ENCODE assay signal across 27 cellular contexts in the genomic region with DNA sequence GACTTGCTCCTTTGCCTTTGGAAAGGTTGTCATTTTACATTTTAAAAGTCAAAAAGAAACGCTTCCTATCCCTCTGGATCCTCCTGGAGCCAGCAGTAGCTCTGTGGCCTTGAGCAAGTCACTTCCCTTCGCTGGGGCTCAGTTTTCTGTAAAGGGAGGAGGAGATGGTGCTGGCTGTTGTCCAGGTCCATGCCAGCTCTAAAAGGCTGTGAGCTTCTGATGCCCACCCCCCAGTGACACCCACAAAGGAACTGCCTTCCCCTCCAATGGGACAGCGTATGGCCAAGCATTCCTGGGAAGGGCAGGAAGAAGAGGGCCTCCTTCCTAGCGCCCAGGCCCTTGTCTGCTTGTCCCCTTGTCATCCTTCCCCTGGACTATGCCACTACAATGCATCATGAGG.
"Had no signal": no experiment of that assay in that cellular context is flagged by ENCODE, and none has a peak within 500 bp of the region (broad histone marks: within the 10 kb centered on the region; RNA-seq: fewer than 3 reads in every experiment).

No MANE protein-coding gene starts in this region.

- H3K27ac ChIP-seq: ascending aorta, breast epithelium, cardiac muscle cell, esophagus squamous epithelium, gastroesophageal sphincter had no signal

- ATAC-seq: activated CD4-positive, alpha-beta T cell treated with anti-CD3 and anti-CD28 coated beads for 36 hours; activated CD8-positive, alpha-beta memory T cell treated with anti-CD3 and anti-CD28 coated beads, Interleukin-2, amount 10 ng/mL, durations not matched to agents 7 days and 5 days; activated CD8-positive, alpha-beta T cell treated with anti-CD3 and anti-CD28 coated beads, Interleukin-2, amount 10 ng/mL, durations not matched to agents 7 days and 5 days; gastroesophageal sphincter had no signal

- H3K4me1 ChIP-seq: ascending aorta, breast epithelium had no signal

- H3K27me3 ChIP-seq: ascending aorta, breast epithelium, cardiac muscle cell had no signal

- H3K27ac Mint-ChIP-seq: activated CD4-positive, alpha-beta memory T cell treated with anti-CD3 and anti-CD28 coated beads for 36 hours; activated CD4-positive, alpha-beta T cell treated with anti-CD3 and anti-CD28 coated beads for 36 hours; activated CD4-positive, alpha-beta T cell treated with anti-CD3 and anti-CD28 coated beads, Interleukin-2, amount 10 ng/mL, durations not matched to agents 24 days and 14 days; activated CD8-positive, alpha-beta memory T cell treated with anti-CD3 and anti-CD28 coated beads, Interleukin-2, amount 10 ng/mL, durations not matched to agents 7 days and 5 days; activated CD8-positive, alpha-beta T cell treated with anti-CD3 and anti-CD28 coated beads, Interleukin-2, amount 10 ng/mL, durations not matched to agents 7 days and 5 days; activated naive CD4-positive, alpha-beta T cell treated with anti-CD3 and anti-CD28 coated beads for 36 hours; activated naive CD4-positive, alpha-beta T cell treated with anti-CD3 and anti-CD28 coated beads, Interleukin-2, amount 50 U/mL, for 24 hours; activated naive CD8-positive, alpha-beta T cell treated with anti-CD3 and anti-CD28 coated beads, Interleukin-2, amount 10 ng/mL, durations not matched to agents 7 days and 5 days; activated T-helper 1 cell treated with anti-CD3 and anti-CD28 coated beads, Interleukin-12 subunit alpha, Interleukin-12 subunit beta, Interleukin-2, Interleukin-4 antibody, amounts not matched to agents 30 ng/mL and 10 ng/mL and 1 ng/mL, durations not matched to agents 14 hours and 24 hours and 36 hours; activated T-helper 2 cell treated with anti-CD3 and anti-CD28 coated beads, Interferon-gamma antibody, Interleukin-2, Interleukin-4, amounts not matched to agents 10 μg/mL and 5 μg/mL and 100 μg/mL, durations not matched to agents 14 hours and 24 hours and 36 hours had no signal

- H3K4me3 ChIP-seq: ascending aorta, breast epithelium, cardiac muscle cell, esophagus squamous epithelium, gastroesophageal sphincter had no signal

- H3K36me3 Mint-ChIP-seq: activated CD4-positive, alpha-beta memory T cell treated with anti-CD3 and anti-CD28 coated beads for 36 hours; activated CD8-positive, alpha-beta memory T cell treated with anti-CD3 and anti-CD28 coated beads, Interleukin-2, amount 10 ng/mL, durations not matched to agents 7 days and 5 days; activated naive CD4-positive, alpha-beta T cell treated with anti-CD3 and anti-CD28 coated beads, Interleukin-2, amount 50 U/mL, for 24 hours; activated naive CD8-positive, alpha-beta T cell treated with anti-CD3 and anti-CD28 coated beads, Interleukin-2, amount 10 ng/mL, durations not matched to agents 7 days and 5 days; brain had no signal

- DNase-seq: activated CD4-positive, alpha-beta memory T cell treated with anti-CD3 and anti-CD28 coated beads for 36 hours; activated CD4-positive, alpha-beta T cell treated with anti-CD3 and anti-CD28 coated beads for 36 hours; activated CD4-positive, alpha-beta T cell treated with anti-CD3 and anti-CD28 coated beads, Interleukin-2, amount 10 ng/mL, durations not matched to agents 24 days and 14 days; activated CD4-positive, CD25-positive, alpha-beta regulatory T cell; activated CD4-positive, CD25-positive, alpha-beta regulatory T cell treated with anti-CD3 and anti-CD28 coated beads, Interleukin-2, amount 50 U/mL, for 72 hours; activated CD8-positive, alpha-beta memory T cell treated with anti-CD3 and anti-CD28 coated beads, Interleukin-2, amount 10 ng/mL, durations not matched to agents 7 days and 5 days; activated CD8-positive, alpha-beta memory T cell treated with anti-CD3 and anti-CD28 coated beads, Interleukin-2, amount 50 U/mL, for 4 hours; activated CD8-positive, alpha-beta T cell treated with anti-CD3 and anti-CD28 coated beads, Interleukin-2, amount 10 ng/mL, durations not matched to agents 7 days and 5 days; activated effector memory CD4-positive, alpha-beta T cell treated with anti-CD3 and anti-CD28 coated beads, Interleukin-2, amount 50 U/mL, for 16 hours; activated naive CD4-positive, alpha-beta T cell treated with anti-CD3 and anti-CD28 coated beads for 36 hours; activated naive CD8-positive, alpha-beta T cell treated with anti-CD3 and anti-CD28 coated beads, Interleukin-2, amount 10 ng/mL, durations not matched to agents 7 days and 5 days; activated T-cell treated with anti-CD3 and anti-CD28 coated beads, Interleukin-2, amount 50 U/mL, for 1 hour; activated T-cell treated with anti-CD3 and anti-CD28 coated beads, Interleukin-2, amount 50 U/mL, for 48 hours; effector memory CD4-positive, alpha-beta T cell; erythroblast; esophagus squamous epithelium; foreskin melanocyte; T-helper 2 cell had no signal

- H3K27me3 Mint-ChIP-seq: activated CD8-positive, alpha-beta memory T cell treated with anti-CD3 and anti-CD28 coated beads, Interleukin-2, amount 10 ng/mL, durations not matched to agents 7 days and 5 days had no signal

- H3K9me3 ChIP-seq: ascending aorta, breast epithelium, esophagus squamous epithelium, gastroesophageal sphincter had no signal

- H3K9me3 Mint-ChIP-seq: activated CD4-positive, alpha-beta memory T cell treated with anti-CD3 and anti-CD28 coated beads for 36 hours; activated CD4-positive, alpha-beta T cell treated with anti-CD3 and anti-CD28 coated beads, Interleukin-2, amount 10 ng/mL, durations not matched to agents 24 days and 14 days; activated naive CD4-positive, alpha-beta T cell treated with anti-CD3 and anti-CD28 coated beads for 36 hours; activated naive CD4-positive, alpha-beta T cell treated with anti-CD3 and anti-CD28 coated beads, Interleukin-2, amount 50 U/mL, for 24 hours; activated naive CD8-positive, alpha-beta T cell treated with anti-CD3 and anti-CD28 coated beads, Interleukin-2, amount 10 ng/mL, durations not matched to agents 7 days and 5 days; activated T-helper 1 cell treated with anti-CD3 and anti-CD28 coated beads, Interleukin-12 subunit alpha, Interleukin-12 subunit beta, Interleukin-2, Interleukin-4 antibody, amounts not matched to agents 30 ng/mL and 10 ng/mL and 1 ng/mL, durations not matched to agents 14 hours and 24 hours and 36 hours; activated T-helper 2 cell treated with anti-CD3 and anti-CD28 coated beads, Interferon-gamma antibody, Interleukin-2, Interleukin-4, amounts not matched to agents 10 μg/mL and 5 μg/mL and 100 μg/mL, durations not matched to agents 14 hours and 24 hours and 36 hours; brain; central memory CD8-positive, alpha-beta T cell had no signal

- H3K4me1 Mint-ChIP-seq: activated CD4-positive, alpha-beta T cell treated with anti-CD3 and anti-CD28 coated beads for 36 hours; activated CD4-positive, alpha-beta T cell treated with anti-CD3 and anti-CD28 coated beads, Interleukin-2, amount 10 ng/mL, durations not matched to agents 24 days and 14 days; activated CD8-positive, alpha-beta memory T cell treated with anti-CD3 and anti-CD28 coated beads, Interleukin-2, amount 10 ng/mL, durations not matched to agents 7 days and 5 days; activated naive CD4-positive, alpha-beta T cell treated with anti-CD3 and anti-CD28 coated beads, Interleukin-2, amount 50 U/mL, for 24 hours; activated naive CD8-positive, alpha-beta T cell treated with anti-CD3 and anti-CD28 coated beads, Interleukin-2, amount 10 ng/mL, durations not matched to agents 7 days and 5 days; central memory CD8-positive, alpha-beta T cell had no signal

- H3K36me3 ChIP-seq: ascending aorta, breast epithelium, cardiac muscle cell, esophagus squamous epithelium, gastroesophageal sphincter had no signal

- H3K4me3 Mint-ChIP-seq: activated CD4-positive, alpha-beta memory T cell treated with anti-CD3 and anti-CD28 coated beads for 36 hours; activated CD4-positive, alpha-beta T cell treated with anti-CD3 and anti-CD28 coated beads for 36 hours; activated CD4-positive, alpha-beta T cell treated with anti-CD3 and anti-CD28 coated beads, Interleukin-2, amount 10 ng/mL, durations not matched to agents 24 days and 14 days; activated CD8-positive, alpha-beta memory T cell treated with anti-CD3 and anti-CD28 coated beads, Interleukin-2, amount 10 ng/mL, durations not matched to agents 7 days and 5 days; activated CD8-positive, alpha-beta T cell treated with anti-CD3 and anti-CD28 coated beads, Interleukin-2, amount 10 ng/mL, durations not matched to agents 7 days and 5 days; activated naive CD4-positive, alpha-beta T cell treated with anti-CD3 and anti-CD28 coated beads for 36 hours; activated naive CD4-positive, alpha-beta T cell treated with anti-CD3 and anti-CD28 coated beads, Interleukin-2, amount 50 U/mL, for 24 hours; activated naive CD8-positive, alpha-beta T cell treated with anti-CD3 and anti-CD28 coated beads, Interleukin-2, amount 10 ng/mL, durations not matched to agents 7 days and 5 days; activated T-helper 1 cell treated with anti-CD3 and anti-CD28 coated beads, Interleukin-12 subunit alpha, Interleukin-12 subunit beta, Interleukin-2, Interleukin-4 antibody, amounts not matched to agents 30 ng/mL and 10 ng/mL and 1 ng/mL, durations not matched to agents 14 hours and 24 hours and 36 hours; brain; central memory CD8-positive, alpha-beta T cell had no signal
